Comparison of ENCODE assay signal across 10 cellular contexts in the genomic region with DNA sequence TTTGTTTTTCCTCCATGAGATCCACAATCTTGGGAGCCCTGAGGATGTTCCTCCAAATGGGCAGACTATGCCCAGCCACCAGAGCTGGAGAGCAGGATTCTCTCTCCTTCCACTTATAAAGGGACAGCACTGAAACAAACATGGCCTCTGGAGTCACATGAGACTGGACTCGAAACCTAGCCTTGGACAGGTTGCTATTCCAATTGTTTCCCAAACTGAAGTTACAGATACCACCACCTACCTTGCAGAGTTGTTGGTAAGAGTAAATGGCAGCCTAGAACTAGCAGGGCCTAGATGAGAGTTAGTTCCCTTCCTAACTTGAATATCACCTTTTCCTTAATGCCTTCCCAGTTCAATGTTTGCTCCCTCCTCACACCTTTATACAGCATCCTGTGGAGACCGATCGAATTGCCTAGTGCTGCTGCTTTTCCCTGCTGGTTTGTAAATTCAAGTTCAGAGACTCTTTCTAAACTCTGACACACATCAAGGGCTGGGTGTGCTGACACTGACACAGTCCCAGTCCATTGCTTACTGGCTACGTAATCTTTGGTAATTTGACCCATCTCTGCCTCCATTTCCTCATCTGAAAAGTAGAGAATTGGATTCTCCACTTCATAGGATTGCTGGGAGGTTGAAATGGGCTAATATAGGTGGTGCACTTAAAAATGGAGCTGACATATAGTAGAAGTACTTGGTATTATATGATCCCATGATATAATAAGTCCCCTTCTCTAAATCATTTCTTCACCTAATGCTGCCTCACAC. TPM values are rescaled to one million over a fixed set of nuclear protein-coding genes. Genes with fewer than 3 reads are reported as not detected.
DNase-seq lines count a peak whose midpoint lies in the region; FAIRE-seq and TF ChIP-seq lines count a peak whose summit lies in the region.
"Had no signal": no experiment of that assay in that cellular context is flagged by ENCODE, and none has a peak within 500 bp of the region (broad histone marks: within the 10 kb centered on the region; RNA-seq: fewer than 3 reads in every experiment).

No MANE protein-coding gene starts in this region.

- H3K4me1 ChIP-seq in suprapubic skin = peaks cover 52% of the 10 kb centered on the region

- H3K4me3 Mint-ChIP-seq in activated CD4-positive, alpha-beta T cell treated with anti-CD3 and anti-CD28 coated beads, Interleukin-2, amount 10 ng/mL, durations not matched to agents 24 days and 14 days = peak overlapping the region; percentile 88

- no peak for FAIRE-seq in HTR-8/SVneo (lab: Jason Lieb, UNC)

- H3K4me3 ChIP-seq in iPS-18c (ENCODE audit: insufficient read depth, low read depth, low read length) (peak overlapping the region; percentile 9; the same call in 1 of the 2 replicates), suprapubic skin (peak overlapping the region; percentile 85)

- no peak for TF ChIP-seq POLR2A in suprapubic skin (IDR thresholded peaks at IDR 0.05)

- H3K4me1 Mint-ChIP-seq in activated CD4-positive, alpha-beta T cell treated with anti-CD3 and anti-CD28 coated beads, Interleukin-2, amount 10 ng/mL, durations not matched to agents 24 days and 14 days = peaks cover 28% of the 10 kb centered on the region

- H3K27ac ChIP-seq in VCaP = peak overlapping the region; percentile 99
- H3K27ac ChIP-seq in suprapubic skin = no peak overlapping the region

- intact Hi-C loops in activated CD4-positive, alpha-beta T cell treated with anti-CD3 and anti-CD28 coated beads, Interleukin-2, amount 10 ng/mL, durations not matched to agents 24 days and 14 days (cut with micrococcal nuclease) = no loop called here

- H3K27ac Mint-ChIP-seq in activated CD4-positive, alpha-beta T cell treated with anti-CD3 and anti-CD28 coated beads, Interleukin-2, amount 10 ng/mL, durations not matched to agents 24 days and 14 days = peak overlapping the region; percentile 37

- H3K36me3 ChIP-seq in suprapubic skin = peaks cover 6% of the 10 kb centered on the region

- DNase-seq in activated CD4-positive, alpha-beta T cell treated with anti-CD3 and anti-CD28 coated beads, Interleukin-2, amount 10 ng/mL, durations not matched to agents 24 days and 14 days = no peak
- DNase-seq in activated CD4-positive, alpha-beta T cell treated with anti-CD3 and anti-CD28 coated beads for 1 hour = no peak
- DNase-seq in suprapubic skin (ENCODE audit: low spot score in 2 of 2) (no peak), HUDEP-2 (lab: John Stamatoyannopoulos, UW; ENCODE audit: unreplicated experiment in 76 of 76) (no peak), midbrain (lab: John Stamatoyannopoulos, UW) (no peak), HTR-8/SVneo (ENCODE audit: insufficient read length, low spot score) (no peak)
- DNase-seq: activated CD4-positive, alpha-beta T cell treated with anti-CD3 and anti-CD28 coated beads for 4 hours; NCI-H524 treated with DMSO at 0.1 percent for 48 hours had no signal

- H3K27me3 Mint-ChIP-seq in activated CD4-positive, alpha-beta T cell treated with anti-CD3 and anti-CD28 coated beads, Interleukin-2, amount 10 ng/mL, durations not matched to agents 24 days and 14 days = no peaks in the 10 kb centered on the region

- H3K9me3 ChIP-seq in iPS-18c (ENCODE audit: control insufficient read depth, insufficient read depth, low read length) (no peaks in the 10 kb centered on the region), suprapubic skin (no peaks in the 10 kb centered on the region)

- H3K9me3 Mint-ChIP-seq in activated CD4-positive, alpha-beta T cell treated with anti-CD3 and anti-CD28 coated beads, Interleukin-2, amount 10 ng/mL, durations not matched to agents 24 days and 14 days = no peaks in the 10 kb centered on the region

- no peak for TF ChIP-seq EP300 in suprapubic skin (IDR thresholded peaks at IDR 0.05)

- TF ChIP-seq CTCF in VCaP (conservative IDR thresholded peaks at IDR 0.05) (no peak), suprapubic skin (IDR thresholded peaks at IDR 0.05) (no peak)

- 61% methylated on average over 4 of the region's 4 CpGs for WGBS in suprapubic skin

- H3K36me3 Mint-ChIP-seq in activated CD4-positive, alpha-beta T cell treated with anti-CD3 and anti-CD28 coated beads, Interleukin-2, amount 10 ng/mL, durations not matched to agents 24 days and 14 days (ENCODE audit: low read depth) = peaks cover 26% of the 10 kb centered on the region

- H3K27me3 ChIP-seq in suprapubic skin = no peaks in the 10 kb centered on the region

RNA-seq across cellular contexts. Expression of gene IMP3, which starts 2.6 kb away (rescaled TPM):
- total RNA-seq in activated CD4-positive, alpha-beta T cell treated with anti-CD3 and anti-CD28 coated beads, Interleukin-2, amount 10 ng/mL, durations not matched to agents 24 days and 14 days = 108 and 112 TPM in 2 replicates
- 100 to 1,000 TPM; 139 to 273 (median 180) TPM for total RNA-seq in suprapubic skin

RNA-seq across cellular contexts. Expression of gene SNX33, which starts 10.3 kb away (rescaled TPM):
- 4.1 TPM in 2 replicates for total RNA-seq in activated CD4-positive, alpha-beta T cell treated with anti-CD3 and anti-CD28 coated beads, Interleukin-2, amount 10 ng/mL, durations not matched to agents 24 days and 14 days
- total RNA-seq in suprapubic skin = 10 to 100 TPM; 32.1 to 59.7 (median 49.5) TPM

RNA-seq across cellular contexts. Expression of gene SNUPN, which starts 11.9 kb away (rescaled TPM):
- total RNA-seq in activated CD4-positive, alpha-beta T cell treated with anti-CD3 and anti-CD28 coated beads, Interleukin-2, amount 10 ng/mL, durations not matched to agents 24 days and 14 days = 33.7 and 34.5 TPM in 2 replicates
- 10 to 100 TPM; 12.8 to 31.7 (median 17.5) TPM for total RNA-seq in suprapubic skin

RNA-seq across cellular contexts. Expression of gene PTPN9, which starts 58.3 kb away (rescaled TPM):
- 21.0 and 23.6 TPM in 2 replicates for total RNA-seq in activated CD4-positive, alpha-beta T cell treated with anti-CD3 and anti-CD28 coated beads, Interleukin-2, amount 10 ng/mL, durations not matched to agents 24 days and 14 days
- total RNA-seq in suprapubic skin = 10 to 100 TPM in 3 of 4 donors, 1 to 10 TPM in 1; 8.6 to 24.5 (median 13.3) TPM
